In genomic region chr1:223142269-223142668, GRCh38 we compare ENCODE assay signal across 8 cellular contexts. TPM values are rescaled to one million over a fixed set of nuclear protein-coding genes. Genes with fewer than 3 reads are reported as not detected.
DNase-seq lines count a peak whose midpoint lies in the region; ATAC-seq and TF ChIP-seq lines count a peak whose summit lies in the region.

No MANE protein-coding gene starts in this region.

- peaks cover 10% of the 10 kb centered on the region for H3K9me3 Mint-ChIP-seq in activated T-cell treated with anti-CD3 and anti-CD28 coated beads, Interleukin-2, amount 50 U/mL, for 4 hours
- peaks cover 10% of the 10 kb centered on the region for H3K9me3 Mint-ChIP-seq in activated T-helper 2 cell treated with anti-CD3 and anti-CD28 coated beads, Interferon-gamma antibody, Interleukin-2, Interleukin-4, amounts not matched to agents 10 μg/mL and 5 μg/mL and 100 μg/mL, durations not matched to agents 14 hours and 24 hours and 36 hours

- peaks cover 0 to 11% (median 5%) of the 10 kb centered on the region in 4 donors for H3K4me1 ChIP-seq in right lobe of liver
- peaks cover 55% of the 10 kb centered on the region for H3K4me1 ChIP-seq in suprapubic skin

- TF ChIP-seq POLR2A in right lobe of liver (IDR thresholded peaks at IDR 0.05) (no peak), suprapubic skin (IDR thresholded peaks at IDR 0.05) (no peak)

- H3K36me3 Mint-ChIP-seq in activated T-cell treated with anti-CD3 and anti-CD28 coated beads, Interleukin-2, amount 50 U/mL, for 4 hours (ENCODE audit: insufficient read depth): peaks cover 3% of the 10 kb centered on the region
- no peaks in the 10 kb centered on the region for H3K36me3 Mint-ChIP-seq in activated T-helper 2 cell treated with anti-CD3 and anti-CD28 coated beads, Interferon-gamma antibody, Interleukin-2, Interleukin-4, amounts not matched to agents 10 μg/mL and 5 μg/mL and 100 μg/mL, durations not matched to agents 14 hours and 24 hours and 36 hours (ENCODE audit: low read depth)

- H3K4me3 Mint-ChIP-seq in activated T-cell treated with anti-CD3 and anti-CD28 coated beads, Interleukin-2, amount 50 U/mL, for 4 hours: peak overlapping the region; percentile 49
- peak overlapping the region; percentile 66 for H3K4me3 Mint-ChIP-seq in activated T-helper 2 cell treated with anti-CD3 and anti-CD28 coated beads, Interferon-gamma antibody, Interleukin-2, Interleukin-4, amounts not matched to agents 10 μg/mL and 5 μg/mL and 100 μg/mL, durations not matched to agents 14 hours and 24 hours and 36 hours (ENCODE audit: low read depth)

- H3K27ac ChIP-seq in right lobe of liver (peak overlapping the region in 1 of 3 donors; percentile 61), suprapubic skin (peak overlapping the region; percentile 80)

- no peak for TF ChIP-seq CTCF in right lobe of liver (IDR thresholded peaks at IDR 0.05)
- no peak for TF ChIP-seq CTCF in suprapubic skin (IDR thresholded peaks at IDR 0.05)

- H3K4me3 ChIP-seq in right lobe of liver: peak overlapping the region; percentile 51 to 73 (median 60)
- H3K4me3 ChIP-seq in suprapubic skin: peak overlapping the region; percentile 68

- ATAC-seq in activated T-cell treated with anti-CD3 and anti-CD28 coated beads, Interleukin-2, amount 50 U/mL, for 4 hours: no peak
- no peak for ATAC-seq in right lobe of liver
- no peak for ATAC-seq in GM18511 (IDR thresholded peaks at IDR 0.05; ENCODE audit: unreplicated experiment)
- no peak for ATAC-seq in HG03045 (IDR thresholded peaks at IDR 0.05; ENCODE audit: unreplicated experiment)
- no peak for ATAC-seq in GM19328 (IDR thresholded peaks at IDR 0.05; ENCODE audit: unreplicated experiment)

- H3K9me3 ChIP-seq in right lobe of liver (no peaks in the 10 kb centered on the region), suprapubic skin (no peaks in the 10 kb centered on the region)

- no peak for TF ChIP-seq EP300 in suprapubic skin (IDR thresholded peaks at IDR 0.05)

- peaks cover 29% of the 10 kb centered on the region for H3K4me1 Mint-ChIP-seq in activated T-cell treated with anti-CD3 and anti-CD28 coated beads, Interleukin-2, amount 50 U/mL, for 4 hours (ENCODE audit: low read depth)
- peaks cover 9% of the 10 kb centered on the region for H3K4me1 Mint-ChIP-seq in activated T-helper 2 cell treated with anti-CD3 and anti-CD28 coated beads, Interferon-gamma antibody, Interleukin-2, Interleukin-4, amounts not matched to agents 10 μg/mL and 5 μg/mL and 100 μg/mL, durations not matched to agents 14 hours and 24 hours and 36 hours (ENCODE audit: low read depth)

- no peak for DNase-seq in activated T-cell treated with anti-CD3 and anti-CD28 coated beads, Interleukin-2, amount 50 U/mL, for 4 hours
- no peak for DNase-seq in activated T-cell treated with anti-CD3 and anti-CD28 coated beads for 4 hours
- DNase-seq in activated T-helper 2 cell treated with anti-CD3 and anti-CD28 coated beads, Interferon-gamma antibody, Interleukin-2, Interleukin-4, amounts not matched to agents 10 μg/mL and 5 μg/mL and 100 μg/mL, durations not matched to agents 14 hours and 24 hours and 36 hours (ENCODE audit: low spot score): no peak
- DNase-seq in right lobe of liver: no peak
- DNase-seq in suprapubic skin (ENCODE audit: low spot score in 2 of 2): no peak

- peaks cover 3% of the 10 kb centered on the region for H3K27me3 Mint-ChIP-seq in activated T-cell treated with anti-CD3 and anti-CD28 coated beads, Interleukin-2, amount 50 U/mL, for 4 hours (ENCODE audit: low read depth)
- H3K27me3 Mint-ChIP-seq in activated T-helper 2 cell treated with anti-CD3 and anti-CD28 coated beads, Interferon-gamma antibody, Interleukin-2, Interleukin-4, amounts not matched to agents 10 μg/mL and 5 μg/mL and 100 μg/mL, durations not matched to agents 14 hours and 24 hours and 36 hours (ENCODE audit: low read depth): peaks cover 7% of the 10 kb centered on the region

- no peaks in the 10 kb centered on the region for H3K36me3 ChIP-seq in right lobe of liver
- H3K36me3 ChIP-seq in suprapubic skin: no peaks in the 10 kb centered on the region

- H3K27ac Mint-ChIP-seq in activated T-helper 2 cell treated with anti-CD3 and anti-CD28 coated beads, Interferon-gamma antibody, Interleukin-2, Interleukin-4, amounts not matched to agents 10 μg/mL and 5 μg/mL and 100 μg/mL, durations not matched to agents 14 hours and 24 hours and 36 hours: no peak overlapping the region

- WGBS in right lobe of liver (ENCODE audit: insufficient coverage, low coverage, low lambda C conversion rate, missing lambda C conversion rate): 57% methylated on average over 2 of the region's 11 CpGs
- WGBS in suprapubic skin: 79% methylated on average over 11 of the region's 11 CpGs

- intact Hi-C loops in activated T-helper 2 cell treated with anti-CD3 and anti-CD28 coated beads, Interferon-gamma antibody, Interleukin-2, Interleukin-4, amounts not matched to agents 10 μg/mL and 5 μg/mL and 100 μg/mL, durations not matched to agents 14 hours and 24 hours and 36 hours (cut with micrococcal nuclease): loop anchor here (2.0 to 5.0 kb wide), 3 partner anchors 49 to 220 kb away; partner anchors contain the start of gene SUSD4
- intact Hi-C loops in right lobe of liver (cut with DNase I): no loop called here

- H3K27me3 ChIP-seq in right lobe of liver (no peaks in the 10 kb centered on the region), suprapubic skin (no peaks in the 10 kb centered on the region)

RNA-seq across cellular contexts. Expression of gene TLR5, which starts 0.8 kb away (rescaled TPM):
- under 1 TPM; 0.05 to 0.33 (median 0.05) TPM for total RNA-seq in activated T-cell treated with anti-CD3 and anti-CD28 coated beads, Interleukin-2, amount 50 U/mL, for 4 hours
- 0.34 and 0.41 TPM in 2 replicates for total RNA-seq in activated T-helper 2 cell treated with anti-CD3 and anti-CD28 coated beads, Interferon-gamma antibody, Interleukin-2, Interleukin-4, amounts not matched to agents 10 μg/mL and 5 μg/mL and 100 μg/mL, durations not matched to agents 14 hours and 24 hours and 36 hours
- 1 to 10 TPM in 5 of 6 experiments, under 1 TPM in 1; 0.84 to 3.3 (median 2.5) TPM for total RNA-seq in right lobe of liver
- 10 to 100 TPM in 3 of 4 donors, 1 to 10 TPM in 1; 8.2 to 14.5 (median 12.3) TPM for total RNA-seq in suprapubic skin
